Comparison of ENCODE assay signal across 23 cellular contexts in the genomic region with DNA sequence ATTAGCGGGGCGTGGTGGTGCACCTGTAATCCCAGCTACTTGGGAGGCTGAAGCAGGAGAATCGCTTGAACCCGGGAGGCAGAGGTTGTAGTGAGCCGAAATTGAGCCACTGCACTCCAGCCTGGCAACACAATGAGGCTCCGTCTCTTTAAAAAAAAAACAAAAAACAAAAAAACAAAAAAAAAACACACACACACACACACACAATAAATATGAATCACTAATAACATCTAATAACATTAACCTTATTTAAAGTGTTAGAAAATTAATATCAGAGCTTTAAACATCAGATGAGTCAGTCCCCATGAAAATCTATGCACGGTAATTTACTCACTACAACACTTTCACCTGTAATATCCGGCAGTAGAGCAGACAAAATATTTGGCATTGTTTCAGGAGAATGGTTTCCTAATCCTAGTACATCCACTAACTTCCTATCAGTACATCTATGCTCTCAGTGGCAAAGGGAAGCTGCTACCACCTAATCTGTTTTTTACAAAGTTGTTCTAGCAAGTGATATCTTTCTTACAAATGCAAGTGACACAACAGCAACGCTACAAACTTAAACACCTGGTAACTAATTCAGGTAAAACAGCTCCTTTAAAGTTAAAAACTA. TPM values are rescaled to one million over a fixed set of nuclear protein-coding genes. Genes with fewer than 3 reads are reported as not detected.
DNase-seq lines count a peak whose midpoint lies in the region; ATAC-seq, FAIRE-seq and TF ChIP-seq lines count a peak whose summit lies in the region.
"Had no signal": no experiment of that assay in that cellular context is flagged by ENCODE, and none has a peak within 500 bp of the region (broad histone marks: within the 10 kb centered on the region; RNA-seq: fewer than 3 reads in every experiment).

No MANE protein-coding gene starts in this region.

- H3K4me1 ChIP-seq in breast epithelium (peaks cover 0 to 12% of the 10 kb centered on the region in 2 donors), K562 (replicated peaks in 1 of 2; ENCODE audit: control insufficient read depth in 2 of 2, insufficient read depth in 2 of 2, low read length in 2 of 2) (peaks cover 0 to 29% of the 10 kb centered on the region in 2 experiments; a peak in 4 of 5 replicates), foreskin keratinocyte (no peaks in the 10 kb centered on the region)

- H3K9me3 ChIP-seq in breast epithelium, result no peaks in the 10 kb centered on the region
- H3K9me3 ChIP-seq in K562 (replicated peaks; ENCODE audit: control insufficient read depth, insufficient read depth, low read depth, low read length), result no peaks in the 10 kb centered on the region
- no peaks in the 10 kb centered on the region for H3K9me3 ChIP-seq in T-helper 17 cell (ENCODE audit: control insufficient read depth, low read length, poor library complexity, severe bottlenecking)
- H3K9me3 ChIP-seq: sigmoid colon, uterus had no signal

- H3K27ac ChIP-seq in breast epithelium, result peak overlapping the region in 1 of 2 donors; percentile 33
- no peak overlapping the region for H3K27ac ChIP-seq in K562 (ENCODE audit: extremely low read depth, low read depth, low read length)
- H3K27ac ChIP-seq in foreskin keratinocyte, result no peak overlapping the region
- H3K27ac ChIP-seq in dorsolateral prefrontal cortex, result no peak overlapping the region
- H3K27ac ChIP-seq: BLaER1 treated with 17β-estradiol and CSF1 and Interleukin-3, amounts not matched to agents 10 nM and 100 nM; sigmoid colon; uterus had no signal

- H3K36me3 ChIP-seq in breast epithelium, result no peaks in the 10 kb centered on the region
- H3K36me3 ChIP-seq in K562 (ENCODE audit: control insufficient read depth, insufficient read depth, low read length), result no peaks in the 10 kb centered on the region
- H3K36me3 ChIP-seq: sigmoid colon, uterus had no signal

- peak; percentile 26 for FAIRE-seq in K562 (lab: Jason Lieb, UNC)
- no peak for FAIRE-seq in urothelium cell line (lab: Jason Lieb, UNC)
- FAIRE-seq: GM12878, H1 had no signal

- H3K4me3 Mint-ChIP-seq in MCF 10A (ENCODE audit: unreplicated experiment), result no peak overlapping the region
- no peak overlapping the region for H3K4me3 Mint-ChIP-seq in T-helper 17 cell

- no peak for TF ChIP-seq RAD21 in K562 (CRISPR knock-in tag; conservative IDR thresholded peaks at IDR 0.05 in 1 of 2, IDR thresholded peaks at IDR 0.05 in 1 of 2)

- no TSS peak for BruUV-seq in MCF 10A (replicated peaks; lab: Mats Ljungman, UMichigan)
- BruUV-seq in K562 (replicated peaks; lab: Mats Ljungman, UMichigan), result no TSS peak

- no peak for TF ChIP-seq CTCF in MCF 10A (IDR thresholded peaks at IDR 0.05; ENCODE audit: unreplicated experiment)
- no peak for TF ChIP-seq CTCF in breast epithelium (IDR thresholded peaks at IDR 0.05)
- TF ChIP-seq CTCF in K562 (IDR thresholded peaks at IDR 0.05 in 2 of 3, conservative IDR thresholded peaks at IDR 0.05 in 1 of 3; ENCODE audit: insufficient read depth in 2 of 3, low read depth in 1 of 3, low read length in 3 of 3), result no peak
- no peak for TF ChIP-seq CTCF in foreskin keratinocyte (conservative IDR thresholded peaks at IDR 0.05)
- TF ChIP-seq CTCF in dorsolateral prefrontal cortex (IDR thresholded peaks at IDR 0.05 in 54 of 56, conservative IDR thresholded peaks at IDR 0.05 in 2 of 56; ENCODE audit: low read depth in 1 of 56, partially characterized antibody in 56 of 56), result no peak

- in situ Hi-C loops in K562 (cut with MboI), result no loop called here

- no peak overlapping the region for H3K9ac ChIP-seq in K562 (ENCODE audit: insufficient read depth in 1 of 2, low read depth in 2 of 2, low read length in 2 of 2)
- H3K9ac ChIP-seq: BLaER1 treated with 17β-estradiol and CSF1 and Interleukin-3, amounts not matched to agents 10 nM and 100 nM had no signal

- no peak overlapping the region for H3K4me3 ChIP-seq in breast epithelium
- H3K4me3 ChIP-seq in K562, result no peak overlapping the region
- no peak overlapping the region for H3K4me3 ChIP-seq in dorsolateral prefrontal cortex
- H3K4me3 ChIP-seq: BLaER1 treated with 17β-estradiol and CSF1 and Interleukin-3, amounts not matched to agents 10 nM and 100 nM; GM12878; sigmoid colon; uterus had no signal

- intact Hi-C loops in MCF 10A (cut with micrococcal nuclease) (no loop called here), breast epithelium (cut with DNase I; ENCODE audit: low total_unique reads) (no loop called here), K562 (cut with micrococcal nuclease) (no loop called here), posterior cingulate gyrus (cut with DNase I) (no loop called here), dorsolateral prefrontal cortex (cut with DNase I) (loop anchor here in 1 of 2 donors (5.0 kb wide), 1 partner anchor 36 kb away; a partner anchor contains a TSS)

- TF ChIP-seq POLR2A in breast epithelium (IDR thresholded peaks at IDR 0.05) (no peak), K562 (conservative IDR thresholded peaks at IDR 0.05) (no peak)

- peaks cover 28% of the 10 kb centered on the region for H3K4me1 Mint-ChIP-seq in MCF 10A (ENCODE audit: insufficient read depth, unreplicated experiment)
- H3K4me1 Mint-ChIP-seq in T-helper 17 cell, result peaks cover 43% of the 10 kb centered on the region

- no peaks in the 10 kb centered on the region for H3K27me3 Mint-ChIP-seq in MCF 10A (ENCODE audit: insufficient read depth, unreplicated experiment)
- no peaks in the 10 kb centered on the region for H3K27me3 Mint-ChIP-seq in T-helper 17 cell

- H3K27me3 ChIP-seq in breast epithelium (no peaks in the 10 kb centered on the region), K562 (ENCODE audit: control insufficient read depth in 2 of 2, insufficient read depth in 2 of 2, low read length in 2 of 2) (no peaks in the 10 kb centered on the region), foreskin keratinocyte (no peaks in the 10 kb centered on the region), dorsolateral prefrontal cortex (no peaks in the 10 kb centered on the region)
- H3K27me3 ChIP-seq: BLaER1 treated with 17β-estradiol and CSF1 and Interleukin-3, amounts not matched to agents 10 nM and 100 nM; sigmoid colon; uterus had no signal

- peaks cover 6% of the 10 kb centered on the region for H3K9me1 ChIP-seq in K562 (ENCODE audit: control insufficient read depth, insufficient read depth, low read length)

- H3K27ac Mint-ChIP-seq in MCF 10A (ENCODE audit: low read depth, unreplicated experiment) (no peak overlapping the region), T-helper 17 cell (no peak overlapping the region)
- H3K27ac Mint-ChIP-seq: immature natural killer cell had no signal

- TF ChIP-seq EP300 in K562 (IDR thresholded peaks at IDR 0.05; ENCODE audit: low read length), result no peak

- H3K9me3 Mint-ChIP-seq in MCF 10A (ENCODE audit: unreplicated experiment), result no peaks in the 10 kb centered on the region
- H3K9me3 Mint-ChIP-seq: immature natural killer cell had no signal

- peaks cover 7% of the 10 kb centered on the region; the same call in 1 of the 2 replicates for H4K20me1 ChIP-seq in K562 (replicated peaks; ENCODE audit: control insufficient read depth, insufficient read depth, low read length)

- CTCF ChIA-PET in MCF 10A (lab: Yijun Ruan, JAX), result interaction anchor here (0.9 to 1.3 kb wide), 5 partner anchors 12 to 359 kb away, joined by 3 to 4 read pairs (median 3); no protein-coding TSS in a partner anchor
- CTCF ChIA-PET in K562 (lab: Yijun Ruan, JAX; ENCODE audit: low intra/inter-chr PET ratio), result no interaction called here

- H3K36me3 Mint-ChIP-seq in MCF 10A (ENCODE audit: insufficient read depth, unreplicated experiment) (peaks cover 13% of the 10 kb centered on the region), T-helper 17 cell (ENCODE audit: low read depth) (no peaks in the 10 kb centered on the region)
- H3K36me3 Mint-ChIP-seq: immature natural killer cell had no signal

- POLR2A ChIA-PET in MCF 10A (lab: Yijun Ruan, JAX), result interaction anchor here (0.6 to 1.9 kb wide), 12 partner anchors 11 to 300 kb away, joined by 3 to 9 read pairs (median 3); no protein-coding TSS in a partner anchor
- POLR2A ChIA-PET in K562 (lab: Yijun Ruan, JAX), result interaction anchor here (1.3 kb wide), 1 partner anchor 11 kb away, joined by 3 read pairs; no protein-coding TSS in a partner anchor

- ATAC-seq in K562 (no peak), foreskin keratinocyte (peak; percentile 58), T-helper 17 cell (no peak)
- ATAC-seq: GM12878 had no signal

- peaks cover 98% of the 10 kb centered on the region for H3K79me2 ChIP-seq in K562 (ENCODE audit: control insufficient read depth, insufficient read depth, low read length)

- no peak overlapping the region for H2AFZ ChIP-seq in K562 (ENCODE audit: low read depth, low read length)

- DNase-seq in MCF 10A (ENCODE audit: unreplicated experiment) (peak; percentile 81), breast epithelium (ENCODE audit: low spot score in 2 of 2) (no peak), K562 (ENCODE audit: extremely low read depth in 1 of 4, low spot score in 3 of 4) (no peak), foreskin keratinocyte (peak in 1 of 2 donors; percentile 64), urothelium cell line (ENCODE audit: low spot score) (peak; percentile 6), T-helper 17 cell (no peak), posterior cingulate gyrus (no peak), dorsolateral prefrontal cortex (no peak)
- DNase-seq: activated CD4-positive, alpha-beta T cell treated with anti-CD3 and anti-CD28 coated beads, Interleukin-2, amount 50 U/mL, for 4 hours; activated gamma-delta T cell treated with Interleukin-2 at 50 U/mL for 16 hours; amygdala; central memory CD4-positive, alpha-beta T cell; effector memory CD4-positive, alpha-beta T cell; GDM1; immature natural killer cell; NCI-H1436 treated with DMSO at 0.1 percent for 48 hours; sigmoid colon; substantia nigra; T-helper 2 cell; uterus had no signal

- no peak overlapping the region for H3K4me2 ChIP-seq in K562 (ENCODE audit: insufficient read depth, low read length)

- WGBS in K562 (ENCODE audit: insufficient coverage, low coverage, missing lambda C conversion rate), result 72% methylated on average over 9 of the region's 9 CpGs

RNA-seq across cellular contexts. Expression of a gene that starts 36.2 kb away (rescaled TPM):
- total RNA-seq in MCF 10A (2022), result 74.9 and 91.6 TPM in 2 replicates
- 100 to 1,000 TPM; 248 to 387 (median 279) TPM for total RNA-seq in breast epithelium
- total RNA-seq in K562 (2011; cell fraction: chromatin; rRNA removed; ENCODE audit: low replicate concordance), result 259 and 607 TPM in 2 replicates
- 97.6 and 127 TPM in 2 replicates for total RNA-seq in K562 (2011; cell fraction: nucleolus; rRNA removed)
- total RNA-seq in K562 (2011; cell fraction: nucleoplasm; rRNA removed), result 277 and 397 TPM in 2 replicates
- total RNA-seq in K562 (2014; rRNA removed), result 29.3 and 32.5 TPM in 2 replicates
- 71.9 and 82.3 TPM in 2 replicates for total RNA-seq in K562 (2014; rRNA removed; fragmentation: Illumina TruSeq; extraction: Trizol)
- 70.1 and 70.8 TPM in 2 replicates for total RNA-seq in K562 (2015; rRNA removed; fragmentation: Illumina TruSeq; extraction: Trizol)
- 76.9 and 90.3 TPM in 2 replicates for total RNA-seq in K562 (2021)
- polyA plus RNA-seq in K562 (2011; rRNA removed), result 45.8 and 48.0 TPM in 2 replicates
- 26.1 and 36.3 TPM in 2 replicates for polyA plus RNA-seq in K562 (2011; cell fraction: cytosol; rRNA removed)
- 102 and 117 TPM in 2 replicates for polyA plus RNA-seq in K562 (2011; cell fraction: nucleus; rRNA removed)
- 29.2 and 39.4 TPM in 2 replicates for polyA plus RNA-seq in K562 (2012)
- 34.0 and 36.9 TPM in 2 replicates for polyA plus RNA-seq in K562 (2014; fragmentation: Illumina TruSeq; extraction: Trizol)
- polyA plus RNA-seq in K562 (2014; fragmentation: Nextera tagmentation; extraction: Ambion mirVana), result 10 to 100 TPM; 13.4 to 22.0 TPM
- 25.7 and 26.8 TPM in 2 replicates for polyA plus RNA-seq in K562 (2014; rRNA removed)
- 279 and 322 TPM in 2 replicates for polyA minus RNA-seq in K562 (2011; rRNA and poly(A)+ RNA removed)
- 59.1 and 73.6 TPM in 2 replicates for polyA minus RNA-seq in K562 (2011; cell fraction: cytosol; rRNA and poly(A)+ RNA removed)
- 174 and 313 TPM in 2 replicates for polyA minus RNA-seq in K562 (2011; cell fraction: nucleus; rRNA and poly(A)+ RNA removed)
- 42.4 and 50.1 TPM in 2 replicates for total RNA-seq in foreskin keratinocyte
- 4.6 and 5.3 TPM in 2 replicates for polyA plus RNA-seq in foreskin keratinocyte
- total RNA-seq in T-helper 17 cell, result 100 to 1,000 TPM; 184 to 193 TPM
- 100 to 1,000 TPM; 102 to 174 (median 140) TPM for total RNA-seq in dorsolateral prefrontal cortex

Comparison
In these comparisons a context has a peak if more than half of its experiments do, and no peak if none do; other contexts are left out.
1. DNase-seq: peak in MCF 10A (single experiment) and urothelium cell line (single experiment); none in breast epithelium (0 of 2), K562 (0 of 4), T-helper 17 cell (0 of 3), posterior cingulate gyrus (0 of 10) and dorsolateral prefrontal cortex (0 of 10).